ENCODE assay signal across 1 cellular context in genomic region chr9:137297966-137298365, GRCh38.
TF ChIP-seq lines count a peak whose summit lies in the region.

No MANE protein-coding gene starts in this region.

TF ChIP-seq in H1, 55 proteins besides CTCF, POLR2A, EP300 and RAD21:
- TF ChIP-seq GABPA (IDR thresholded peaks at IDR 0.05; ENCODE audit: borderline replicate concordance, insufficient read depth, low read length) = no peak
- TF ChIP-seq EZH2 (IDR thresholded peaks at IDR 0.05; ENCODE audit: low read depth, low read length, severe bottlenecking) = peak; percentile 30
